Comparison of ENCODE assay signal across 8 cellular contexts in genomic region chr11:45852712-45853101, GRCh38. TPM values are rescaled to one million over a fixed set of nuclear protein-coding genes. Genes with fewer than 3 reads are reported as not detected.
DNase-seq lines count a peak whose midpoint lies in the region; ATAC-seq and TF ChIP-seq lines count a peak whose summit lies in the region.

No MANE protein-coding gene starts in this region.

- no peak for TF ChIP-seq POLR2A in sigmoid colon (IDR thresholded peaks at IDR 0.05)

- intact Hi-C loops in sigmoid colon (cut with DNase I) = no loop called here

- DNase-seq in coronary artery (ENCODE audit: low spot score) = no peak
- DNase-seq in sigmoid colon = no peak
- DNase-seq in NCI-H2029 treated with DMSO at 0.1 percent for 48 hours (lab: John Stamatoyannopoulos, UW) = no peak
- DNase-seq in medulla oblongata (ENCODE audit: extremely low spot score) = no peak
- no peak for DNase-seq in WERI-Rb-1
- DNase-seq in neural progenitor cell (ENCODE audit: low spot score) = no peak

- peaks cover 4% of the 10 kb centered on the region for H3K27me3 Mint-ChIP-seq in neural progenitor cell (ENCODE audit: insufficient read depth, low read depth)

- 13 to 48% methylated on average over 1 of the region's 1 CpG for WGBS in sigmoid colon, 2 donors

- no peak overlapping the region for H3K27ac Mint-ChIP-seq in neural progenitor cell

- peaks cover 24% of the 10 kb centered on the region for H3K4me1 Mint-ChIP-seq in neural progenitor cell

- H3K36me3 Mint-ChIP-seq in neural progenitor cell = peaks cover 5% of the 10 kb centered on the region

- peak overlapping the region; percentile 7 to 51 for H3K27ac ChIP-seq in coronary artery
- peak overlapping the region; percentile 13 to 99 (median 88) for H3K27ac ChIP-seq in sigmoid colon
- H3K27ac ChIP-seq in WERI-Rb-1 = no peak overlapping the region
- H3K27ac ChIP-seq in neural progenitor cell = no peak overlapping the region

- H3K4me1 ChIP-seq in sigmoid colon (peaks cover 0 to 99% (median 96%) of the 10 kb centered on the region in 4 donors), neural progenitor cell (peaks cover 15% of the 10 kb centered on the region)

- H3K4me3 ChIP-seq in coronary artery (no peak overlapping the region), sigmoid colon (no peak overlapping the region), WERI-Rb-1 (ENCODE audit: low read depth, low read length) (no peak overlapping the region), neural progenitor cell (no peak overlapping the region)

- TF ChIP-seq EP300 in sigmoid colon (IDR thresholded peaks at IDR 0.05) = no peak

- TF ChIP-seq CTCF in coronary artery (IDR thresholded peaks at IDR 0.05) = no peak
- TF ChIP-seq CTCF in sigmoid colon (IDR thresholded peaks at IDR 0.05) = no peak
- TF ChIP-seq CTCF in WERI-Rb-1 (IDR thresholded peaks at IDR 0.05; ENCODE audit: low read depth, low read length) = no peak
- no peak for TF ChIP-seq CTCF in neural progenitor cell (IDR thresholded peaks at IDR 0.05)

- H3K79me2 ChIP-seq in neural progenitor cell (ENCODE audit: low read depth) = peaks cover 30% of the 10 kb centered on the region

- ATAC-seq in GM18907 (IDR thresholded peaks at IDR 0.05; ENCODE audit: unreplicated experiment) (peak; percentile 43), HG02938 (IDR thresholded peaks at IDR 0.05; ENCODE audit: unreplicated experiment) (peak; percentile 45)

- H3K4me3 Mint-ChIP-seq in neural progenitor cell = no peak overlapping the region

- no peaks in the 10 kb centered on the region for H3K36me3 ChIP-seq in sigmoid colon
- H3K36me3 ChIP-seq in WERI-Rb-1 = no peaks in the 10 kb centered on the region; the same call in 1 of the 2 replicates
- no peaks in the 10 kb centered on the region for H3K36me3 ChIP-seq in neural progenitor cell

- no peak overlapping the region for H3K4me2 ChIP-seq in neural progenitor cell

- H3K27me3 ChIP-seq in sigmoid colon = no peaks in the 10 kb centered on the region
- H3K27me3 ChIP-seq in WERI-Rb-1 (ENCODE audit: insufficient read depth, low read depth, severe bottlenecking) = no peaks in the 10 kb centered on the region
- H3K27me3 ChIP-seq in neural progenitor cell = no peaks in the 10 kb centered on the region

- no peak overlapping the region for H3K9ac ChIP-seq in neural progenitor cell

- peaks cover 7% of the 10 kb centered on the region for H3F3A ChIP-seq in neural progenitor cell (ENCODE audit: low read depth)

- H2AFZ ChIP-seq in neural progenitor cell (replicated peaks) = no peak overlapping the region

- peaks cover 73% of the 10 kb centered on the region for H4K20me1 ChIP-seq in neural progenitor cell (ENCODE audit: low read depth)

- H3K9me3 ChIP-seq in sigmoid colon (no peaks in the 10 kb centered on the region), WERI-Rb-1 (ENCODE audit: severe bottlenecking) (no peaks in the 10 kb centered on the region), neural progenitor cell (ENCODE audit: low read depth) (no peaks in the 10 kb centered on the region)

- no peaks in the 10 kb centered on the region for H3K9me3 Mint-ChIP-seq in neural progenitor cell

RNA-seq across cellular contexts. Expression of gene CRY2, which starts 5.4 kb away (rescaled TPM):
- total RNA-seq in sigmoid colon = 10 to 100 TPM; 27.5 to 49.3 (median 38.9) TPM
- polyA plus RNA-seq in sigmoid colon = 10 to 100 TPM in 2 of 3 donors, 1 to 10 TPM in 1; 5.3 to 14.9 (median 13.2) TPM
- 15.8 and 18.7 TPM in 2 replicates for total RNA-seq in neural progenitor cell (ENCODE audit: low replicate concordance)

RNA-seq across cellular contexts. Expression of gene MAPK8IP1, which starts 32.7 kb away (rescaled TPM):
- total RNA-seq in sigmoid colon = 10 to 100 TPM in 2 of 4 donors, 1 to 10 TPM in 2; 4.9 to 15.5 (median 8.8) TPM
- 1 to 10 TPM; 1.2 to 4.2 (median 1.8) TPM for polyA plus RNA-seq in sigmoid colon
- 3.7 and 11.0 TPM in 2 replicates for total RNA-seq in neural progenitor cell (ENCODE audit: low replicate concordance)

RNA-seq across cellular contexts. Expression of gene SLC35C1, which starts 47.8 kb away (rescaled TPM):
- total RNA-seq in sigmoid colon (1 to 10 TPM; 5.3 to 8.6 (median 7.2) TPM), neural progenitor cell (ENCODE audit: low replicate concordance) (1.3 and 3.2 TPM in 2 replicates)
- 10 to 100 TPM; 11.6 to 38.9 (median 20.4) TPM for polyA plus RNA-seq in sigmoid colon

RNA-seq across cellular contexts. Expression of gene FREY1, which starts 54.4 kb away (rescaled TPM):
- total RNA-seq in sigmoid colon = 1 to 10 TPM in 2 of 4 donors, not detected in 2; 2.2 to 3.5 TPM
- polyA plus RNA-seq in sigmoid colon = under 1 TPM in 1 of 3 donors, not detected in 2; 0.64 TPM
- total RNA-seq in neural progenitor cell (ENCODE audit: low replicate concordance) = 0.99 TPM in 1 of 2 replicates, not detected in the other

Comparison
In these comparisons a context has a peak if more than half of its experiments do, and no peak if none do; other contexts are left out.
1. H3K27ac ChIP-seq: peak in coronary artery (2 of 2) and sigmoid colon (4 of 4); none in WERI-Rb-1 (single experiment) and neural progenitor cell (single experiment).